17 cellular contexts compared by ENCODE assay signal in genomic region chr2:214169736-214170135, GRCh38.
A peak's percentile ranks its signal among the peaks of the same experiment; 100 is the strongest.
DNase-seq lines count a peak whose midpoint lies in the region; ATAC-seq, FAIRE-seq and TF ChIP-seq lines count a peak whose summit lies in the region.
"Had no signal": no experiment of that assay in that cellular context is flagged by ENCODE, and none has a peak within 500 bp of the region (broad histone marks: within the 10 kb centered on the region; RNA-seq: fewer than 3 reads in every experiment).

No MANE protein-coding gene starts in this region.

- no peak overlapping the region for H3K27ac ChIP-seq in IMR-90 (ENCODE audit: insufficient read depth, low read length)
- H3K27ac ChIP-seq in astrocyte (ENCODE audit: low read depth, low read length), result no peak overlapping the region
- H3K27ac ChIP-seq: SJSA1 had no signal

- TF ChIP-seq POLR2A in IMR-90 (IDR thresholded peaks at IDR 0.05; ENCODE audit: low read depth, low read length), result no peak

- H3K18ac ChIP-seq in IMR-90 (ENCODE audit: low read depth, low read length), result no peak overlapping the region

- no peaks in the 10 kb centered on the region for H3K36me3 ChIP-seq in IMR-90 (ENCODE audit: control insufficient read depth, insufficient read depth, low read length)
- H3K36me3 ChIP-seq in astrocyte (ENCODE audit: insufficient read depth, low read length), result no peaks in the 10 kb centered on the region
- H3K36me3 ChIP-seq: SJSA1 had no signal

- H2BK5ac ChIP-seq in IMR-90 (ENCODE audit: low read depth, low read length, poor library complexity, severe bottlenecking), result no peak overlapping the region

- ATAC-seq in IMR-90 (ENCODE audit: low read depth), result 0 out of 2 replicates have a peak, but pooled peaks have one; percentile 17
- ATAC-seq: CD8-positive, alpha-beta T cell; HepG2 had no signal

- no peak overlapping the region for H3K27ac Mint-ChIP-seq in astrocyte (ENCODE audit: unreplicated experiment)
- H3K27ac Mint-ChIP-seq: CD8-positive, alpha-beta T cell had no signal

- H3K27me3 Mint-ChIP-seq in astrocyte (ENCODE audit: low read depth, unreplicated experiment), result no peaks in the 10 kb centered on the region

- no peaks in the 10 kb centered on the region for H3K79me2 ChIP-seq in astrocyte (ENCODE audit: insufficient read depth, low read length)

- no peak overlapping the region for H3K4me3 ChIP-seq in IMR-90 (ENCODE audit: insufficient read depth, low read depth, low read length)
- no peak overlapping the region for H3K4me3 ChIP-seq in astrocyte (ENCODE audit: insufficient read depth, low read depth, low read length)
- H3K4me3 ChIP-seq: SJSA1 had no signal

- no TSS peak for BruUV-seq in IMR-90 (replicated peaks; lab: Mats Ljungman, UMichigan)

- no peak overlapping the region for H2AFZ ChIP-seq in IMR-90 (replicated peaks; ENCODE audit: low read length, poor library complexity)
- peak overlapping the region; percentile 2 for H2AFZ ChIP-seq in astrocyte (ENCODE audit: low read depth, low read length)

- H4K8ac ChIP-seq in IMR-90 (ENCODE audit: low read depth in 2 of 2, low read length in 2 of 2), result no peak overlapping the region

- DNase-seq in IMR-90 (peak; percentile 43), astrocyte (ENCODE audit: low read depth) (peak; percentile 41), fibroblast of peridontal ligament (ENCODE audit: extremely low read depth) (peak; percentile 67), stromal cell of bone marrow (ENCODE audit: low read depth) (peak; percentile 21), hepatic stellate cell (ENCODE audit: low spot score) (no peak), cerebellum (ENCODE audit: low spot score) (no peak), head of caudate nucleus (no peak)
- DNase-seq: CD8-positive, alpha-beta T cell; DND-41; Karpas-422; MV-4-11; NCI-H1417 treated with DMSO at 0.1 percent for 48 hours; NCI-H2029; NCI-H524 treated with DMSO at 0.1 percent for 48 hours; OCI-M1 had no signal

- no peaks in the 10 kb centered on the region for H3K4me1 ChIP-seq in IMR-90 (ENCODE audit: control insufficient read depth, insufficient read depth, low read length)
- H3K4me1 ChIP-seq in astrocyte (ENCODE audit: insufficient read depth, low read length), result no peaks in the 10 kb centered on the region
- H3K4me1 ChIP-seq: SJSA1 had no signal

- H2AK5ac ChIP-seq in IMR-90 (ENCODE audit: low read depth, low read length), result no peak overlapping the region

- no peak overlapping the region for H3K23ac ChIP-seq in IMR-90 (ENCODE audit: low read depth, low read length)

- intact Hi-C loops in IMR-90 (cut with micrococcal nuclease), result no loop called here
- intact Hi-C loops in head of caudate nucleus (cut with DNase I), result no loop called here

- CTCF ChIA-PET in IMR-90 (lab: Yijun Ruan, JAX), result no interaction called here

- H3K27me3 ChIP-seq in IMR-90 (ENCODE audit: control insufficient read depth, insufficient read depth, low read length) (no peaks in the 10 kb centered on the region), astrocyte (ENCODE audit: insufficient read depth, low read length) (no peaks in the 10 kb centered on the region)
- H3K27me3 ChIP-seq: SJSA1 had no signal

- H4K20me1 ChIP-seq in IMR-90 (ENCODE audit: insufficient read depth, low read length) (no peaks in the 10 kb centered on the region), astrocyte (ENCODE audit: insufficient read depth, low read length) (no peaks in the 10 kb centered on the region)

- H3K9ac ChIP-seq in IMR-90 (ENCODE audit: low read depth, low read length) (no peak overlapping the region), astrocyte (ENCODE audit: low read length) (no peak overlapping the region)

- H3K9me1 ChIP-seq in IMR-90 (ENCODE audit: insufficient read depth, low read length), result no peaks in the 10 kb centered on the region

- dilution Hi-C loops in IMR-90 (cut with HindIII; ENCODE audit: low sequenced_read_pairs, unreplicated experiment), result no loop called here

- no peak overlapping the region for H2BK120ac ChIP-seq in IMR-90 (ENCODE audit: low read depth, low read length)

- in situ Hi-C loops in IMR-90 (cut with MboI; ENCODE audit: low sequenced_read_pairs), result no loop called here

- TF ChIP-seq RAD21 in IMR-90 (IDR thresholded peaks at IDR 0.05; ENCODE audit: low read length), result no peak

- no peak overlapping the region for H2BK20ac ChIP-seq in IMR-90 (ENCODE audit: low read depth, low read length)

- no peaks in the 10 kb centered on the region for H3K4me1 Mint-ChIP-seq in astrocyte (ENCODE audit: low read depth, unreplicated experiment)

- H3K36me3 Mint-ChIP-seq in astrocyte (ENCODE audit: low read depth, unreplicated experiment), result no peaks in the 10 kb centered on the region
- H3K36me3 Mint-ChIP-seq: CD8-positive, alpha-beta T cell had no signal

- no peak overlapping the region for H4K91ac ChIP-seq in IMR-90 (ENCODE audit: insufficient read depth, low read depth, low read length)

- H3K9me3 ChIP-seq in IMR-90 (ENCODE audit: control insufficient read depth, insufficient read depth, low read length), result no peaks in the 10 kb centered on the region
- H3K9me3 ChIP-seq in astrocyte (ENCODE audit: insufficient read depth, low read depth, low read length), result no peaks in the 10 kb centered on the region
- H3K9me3 ChIP-seq: SJSA1 had no signal

- H3K14ac ChIP-seq in IMR-90 (replicated peaks; ENCODE audit: low read depth, low read length), result no peak overlapping the region

- H2BK15ac ChIP-seq in IMR-90 (ENCODE audit: low read depth, low read length), result no peak overlapping the region

- H4K5ac ChIP-seq in IMR-90 (ENCODE audit: low read depth, low read length), result no peak overlapping the region

- POLR2A ChIA-PET in IMR-90 (lab: Charles Lee; ENCODE audit: unreplicated experiment), result no interaction called here

- WGBS in IMR-90 (ENCODE audit: extremely low coverage in 2 of 2, insufficient read length in 1 of 2), 2 experiments, result 100% methylated on average over 1 of the region's 2 CpGs; no CpG with 5 or more reads in 1 of the 2 experiments

- H3K4me3 Mint-ChIP-seq in astrocyte (ENCODE audit: unreplicated experiment), result no peak overlapping the region
- H3K4me3 Mint-ChIP-seq: CD8-positive, alpha-beta T cell had no signal

- H3K4me2 ChIP-seq in IMR-90 (ENCODE audit: low read depth, low read length) (no peak overlapping the region), astrocyte (ENCODE audit: low read length) (no peak overlapping the region)

- H2AK9ac ChIP-seq in IMR-90 (replicated peaks; ENCODE audit: low read depth, low read length, poor library complexity), result no peak overlapping the region

- no peak overlapping the region for H3K56ac ChIP-seq in IMR-90 (ENCODE audit: extremely low read depth, insufficient read depth, low read length)

- no peaks in the 10 kb centered on the region for H3K9me3 Mint-ChIP-seq in astrocyte (ENCODE audit: unreplicated experiment)
- H3K9me3 Mint-ChIP-seq: CD8-positive, alpha-beta T cell had no signal

- H3K79me1 ChIP-seq in IMR-90 (ENCODE audit: low read depth in 1 of 2, low read length in 2 of 2), result no peaks in the 10 kb centered on the region

- FAIRE-seq in astrocyte (lab: Jason Lieb, UNC), result no peak
- FAIRE-seq: HepG2 had no signal

- no peak for TF ChIP-seq CTCF in IMR-90 (conservative IDR thresholded peaks at IDR 0.05; ENCODE audit: low read depth, low read length)
- no peak for TF ChIP-seq CTCF in astrocyte (IDR thresholded peaks at IDR 0.05; ENCODE audit: insufficient read depth, low read depth, low read length)

- H3K4ac ChIP-seq in IMR-90 (ENCODE audit: low read depth, low read length), result no peak overlapping the region

TF ChIP-seq in IMR-90, 13 proteins besides CTCF, POLR2A, EP300 and RAD21:
- TF ChIP-seq BHLHE40 (IDR thresholded peaks at IDR 0.05; ENCODE audit: low read depth, low read length), result no peak
- no peak for TF ChIP-seq RCOR1 (IDR thresholded peaks at IDR 0.05; ENCODE audit: insufficient replicate concordance, low read length)
- TF ChIP-seq FOS (IDR thresholded peaks at IDR 0.05; ENCODE audit: low read depth, low read length), result no peak
- no peak for TF ChIP-seq NFE2L2 (IDR thresholded peaks at IDR 0.05; ENCODE audit: low read depth, low read length)
- TF ChIP-seq CHD1 (IDR thresholded peaks at IDR 0.05; ENCODE audit: low read depth, low read length), result no peak
- TF ChIP-seq SMC3 (IDR thresholded peaks at IDR 0.05; ENCODE audit: low read depth, low read length), result no peak
- no peak for TF ChIP-seq CEBPB (IDR thresholded peaks at IDR 0.05; ENCODE audit: low read depth, low read length)
- TF ChIP-seq MAFK (IDR thresholded peaks at IDR 0.05; ENCODE audit: low read depth, low read length), result no peak
- no peak for TF ChIP-seq MAZ (IDR thresholded peaks at IDR 0.05; ENCODE audit: borderline replicate concordance, low read depth, low read length)
TF ChIP-seq in IMR-90: peak in this region for 0.

Comparison
In these comparisons a context has a peak if more than half of its experiments do, and no peak if none do; other contexts are left out.
1. DNase-seq: peak in IMR-90 (single experiment), astrocyte (single experiment), fibroblast of peridontal ligament (single experiment) and stromal cell of bone marrow (single experiment); none in hepatic stellate cell (single experiment), cerebellum (single experiment) and head of caudate nucleus (0 of 42).